ENCODE assay signal across 1 cellular context in genomic region chr20:13008761-13009681, GRCh38.
TF ChIP-seq lines count a peak whose summit lies in the region.

TSS of gene SPTLC3 (plus strand) at chr20:13008972. CDS start at chr20:13009268, 296 bp downstream.

TF ChIP-seq in HepG2, 621 proteins besides CTCF, POLR2A, EP300 and RAD21 (continued from another document and continues in another):
- TF ChIP-seq TRAFD1 (CRISPR knock-in tag; IDR thresholded peaks at IDR 0.05; ENCODE audit: borderline replicate concordance) (no peak; the same call in 1 of the 2 replicates), SP1 (IDR thresholded peaks at IDR 0.05) (no peak), SP1 (CRISPR knock-in tag; IDR thresholded peaks at IDR 0.05) (no peak), ARNT2 (CRISPR knock-in tag; IDR thresholded peaks at IDR 0.05; ENCODE audit: low read depth) (no peak), HMG20A (CRISPR knock-in tag; IDR thresholded peaks at IDR 0.05; ENCODE audit: borderline replicate concordance) (no peak), PRMT3 (CRISPR knock-in tag; IDR thresholded peaks at IDR 0.05; ENCODE audit: borderline replicate concordance, low read depth) (no peak), TFAP4 (IDR thresholded peaks at IDR 0.05; ENCODE audit: borderline replicate concordance, low read depth) (no peak), ZNF362 (CRISPR knock-in tag; IDR thresholded peaks at IDR 0.05; ENCODE audit: borderline replicate concordance) (no peak), SMYD3 (CRISPR knock-in tag; IDR thresholded peaks at IDR 0.05) (0 out of 2 replicates have a peak, but pooled peaks have one; percentile 11), ZMYM2 (CRISPR knock-in tag; IDR thresholded peaks at IDR 0.05) (no peak), ZNF672 (CRISPR knock-in tag; IDR thresholded peaks at IDR 0.05) (no peak), ZNF143 (CRISPR knock-in tag; IDR thresholded peaks at IDR 0.05) (no peak), NCOA5 (CRISPR knock-in tag; IDR thresholded peaks at IDR 0.05) (no peak), MED13 (CRISPR knock-in tag; IDR thresholded peaks at IDR 0.05) (no peak; the same call in 1 of the 2 replicates), KAT8 (CRISPR knock-in tag; IDR thresholded peaks at IDR 0.05) (peak; percentile 66), ZSCAN29 (CRISPR knock-in tag; conservative IDR thresholded peaks at IDR 0.05) (no peak), ZNF44 (CRISPR knock-in tag; IDR thresholded peaks at IDR 0.05) (no peak), HHEX (CRISPR knock-in tag; IDR thresholded peaks at IDR 0.05) (no peak), CCAR2 (optimal IDR thresholded peaks at IDR 0.05; ENCODE audit: low read depth, low read length) (no peak), HDAC1 (CRISPR knock-in tag; IDR thresholded peaks at IDR 0.05) (0 out of 2 replicates have a peak, but pooled peaks have one; percentile 46), SP140L (CRISPR knock-in tag; IDR thresholded peaks at IDR 0.05; ENCODE audit: borderline replicate concordance) (no peak), ZNF781 (CRISPR knock-in tag; IDR thresholded peaks at IDR 0.05; ENCODE audit: borderline replicate concordance, not compliant biosample characterization) (peak; percentile 38), ZSCAN12 (CRISPR knock-in tag; IDR thresholded peaks at IDR 0.05) (no peak), ZNF574 (CRISPR knock-in tag; IDR thresholded peaks at IDR 0.05) (no peak), PRPF4 (IDR thresholded peaks at IDR 0.05; ENCODE audit: low read depth, low read length, poor library complexity, severe bottlenecking) (no peak), ZNF720 (CRISPR knock-in tag; IDR thresholded peaks at IDR 0.05) (no peak), ZNF296 (CRISPR knock-in tag; conservative IDR thresholded peaks at IDR 0.05) (no peak), PHF8 (CRISPR knock-in tag; IDR thresholded peaks at IDR 0.05) (peak; percentile 40; the same call in 1 of the 2 replicates), ZNF646 (CRISPR knock-in tag; IDR thresholded peaks at IDR 0.05) (peak; percentile 77), SKIL (CRISPR knock-in tag; IDR thresholded peaks at IDR 0.05; ENCODE audit: borderline replicate concordance) (no peak), JDP2 (CRISPR knock-in tag; IDR thresholded peaks at IDR 0.05; ENCODE audit: borderline replicate concordance) (no peak), BHLHE40 (IDR thresholded peaks at IDR 0.05; ENCODE audit: low read length) (no peak), SNRNP70 (IDR thresholded peaks at IDR 0.05; ENCODE audit: low read depth, low read length) (no peak), THAP9 (CRISPR knock-in tag; IDR thresholded peaks at IDR 0.05; ENCODE audit: borderline replicate concordance) (no peak), HOXA7 (CRISPR knock-in tag; IDR thresholded peaks at IDR 0.05) (no peak), PHF20 (CRISPR knock-in tag; IDR thresholded peaks at IDR 0.05) (no peak), ZNF569 (CRISPR knock-in tag; IDR thresholded peaks at IDR 0.05; ENCODE audit: borderline replicate concordance) (no peak), TCF12 (IDR thresholded peaks at IDR 0.05) (no peak), TCF12 (CRISPR knock-in tag; IDR thresholded peaks at IDR 0.05) (no peak), AFF4 (CRISPR knock-in tag; IDR thresholded peaks at IDR 0.05) (no peak), ZBTB7A (CRISPR knock-in tag; IDR thresholded peaks at IDR 0.05) (no peak)
